Comparison of ENCODE assay signal across 2 cellular contexts in the genomic region with DNA sequence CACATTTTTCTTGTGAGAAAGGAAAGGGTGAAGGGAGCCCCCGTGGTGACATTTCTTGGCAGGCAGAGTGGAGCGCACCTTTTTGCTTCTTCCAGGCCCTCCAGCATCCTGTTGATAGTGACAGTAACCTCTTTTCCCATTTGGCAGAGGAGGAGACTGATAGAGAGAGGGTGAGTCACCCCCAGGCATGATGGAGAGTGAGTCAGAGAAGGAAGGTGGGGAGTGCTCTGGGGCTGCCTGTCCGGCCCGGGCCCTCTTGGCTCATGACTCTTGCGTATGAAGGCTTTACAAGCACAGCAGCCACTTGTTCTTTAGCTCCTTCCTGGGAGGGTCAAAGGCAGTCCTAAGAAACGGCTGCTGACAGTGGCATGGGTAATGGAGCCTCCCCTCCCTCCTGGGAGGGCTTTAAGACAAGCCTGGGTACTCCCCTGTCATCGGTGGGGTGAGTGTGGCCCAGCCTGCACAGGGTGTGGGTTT.
TF ChIP-seq lines count a peak whose summit lies in the region.

No MANE protein-coding gene starts in this region.

TF ChIP-seq in HEK293, 187 proteins besides CTCF, POLR2A, EP300 and RAD21 (continued from another document and continues in another):
- TF ChIP-seq, protein P1, sequence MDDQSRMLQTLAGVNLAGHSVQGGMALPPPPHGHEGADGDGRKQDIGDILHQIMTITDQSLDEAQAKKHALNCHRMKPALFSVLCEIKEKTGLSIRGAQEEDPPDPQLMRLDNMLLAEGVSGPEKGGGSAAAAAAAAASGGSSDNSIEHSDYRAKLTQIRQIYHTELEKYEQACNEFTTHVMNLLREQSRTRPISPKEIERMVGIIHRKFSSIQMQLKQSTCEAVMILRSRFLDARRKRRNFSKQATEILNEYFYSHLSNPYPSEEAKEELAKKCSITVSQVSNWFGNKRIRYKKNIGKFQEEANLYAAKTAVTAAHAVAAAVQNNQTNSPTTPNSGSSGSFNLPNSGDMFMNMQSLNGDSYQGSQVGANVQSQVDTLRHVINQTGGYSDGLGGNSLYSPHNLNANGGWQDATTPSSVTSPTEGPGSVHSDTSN (CRISPR knock-in tag; IDR thresholded peaks at IDR 0.05), result no peak
- TF ChIP-seq KLF17 (tag by site-specific recombination; IDR thresholded peaks at IDR 0.05) (peak; percentile 82; the same call in 1 of the 2 replicates), ZNF791 (tag by site-specific recombination; IDR thresholded peaks at IDR 0.05) (no peak), OSR2 (tag by site-specific recombination; IDR thresholded peaks at IDR 0.05) (peak; percentile 38; the same call in 1 of the 2 replicates), ZNF580 (tag by site-specific recombination; IDR thresholded peaks at IDR 0.05) (no peak), ZNF664 (tag by site-specific recombination; IDR thresholded peaks at IDR 0.05) (no peak), ZNF521 (tag by site-specific recombination; IDR thresholded peaks at IDR 0.05) (no peak), PRDM4 (tag by site-specific recombination; IDR thresholded peaks at IDR 0.05) (no peak), ZNF423 (tag by site-specific recombination; IDR thresholded peaks at IDR 0.05) (no peak), ZNF658 (tag by site-specific recombination; IDR thresholded peaks at IDR 0.05) (no peak), ZNF747 (tag by site-specific recombination; IDR thresholded peaks at IDR 0.05) (no peak), ZBTB20 (tag by site-specific recombination; IDR thresholded peaks at IDR 0.05) (peak; percentile 25; the same call in 1 of the 2 replicates), SCRT2 (tag by site-specific recombination; IDR thresholded peaks at IDR 0.05) (peak; percentile 96), ZNF391 (tag by site-specific recombination; IDR thresholded peaks at IDR 0.05; ENCODE audit: borderline replicate concordance, low read depth) (no peak), ZSCAN16 (tag by site-specific recombination; IDR thresholded peaks at IDR 0.05) (no peak)
- TF ChIP-seq, protein P2, sequence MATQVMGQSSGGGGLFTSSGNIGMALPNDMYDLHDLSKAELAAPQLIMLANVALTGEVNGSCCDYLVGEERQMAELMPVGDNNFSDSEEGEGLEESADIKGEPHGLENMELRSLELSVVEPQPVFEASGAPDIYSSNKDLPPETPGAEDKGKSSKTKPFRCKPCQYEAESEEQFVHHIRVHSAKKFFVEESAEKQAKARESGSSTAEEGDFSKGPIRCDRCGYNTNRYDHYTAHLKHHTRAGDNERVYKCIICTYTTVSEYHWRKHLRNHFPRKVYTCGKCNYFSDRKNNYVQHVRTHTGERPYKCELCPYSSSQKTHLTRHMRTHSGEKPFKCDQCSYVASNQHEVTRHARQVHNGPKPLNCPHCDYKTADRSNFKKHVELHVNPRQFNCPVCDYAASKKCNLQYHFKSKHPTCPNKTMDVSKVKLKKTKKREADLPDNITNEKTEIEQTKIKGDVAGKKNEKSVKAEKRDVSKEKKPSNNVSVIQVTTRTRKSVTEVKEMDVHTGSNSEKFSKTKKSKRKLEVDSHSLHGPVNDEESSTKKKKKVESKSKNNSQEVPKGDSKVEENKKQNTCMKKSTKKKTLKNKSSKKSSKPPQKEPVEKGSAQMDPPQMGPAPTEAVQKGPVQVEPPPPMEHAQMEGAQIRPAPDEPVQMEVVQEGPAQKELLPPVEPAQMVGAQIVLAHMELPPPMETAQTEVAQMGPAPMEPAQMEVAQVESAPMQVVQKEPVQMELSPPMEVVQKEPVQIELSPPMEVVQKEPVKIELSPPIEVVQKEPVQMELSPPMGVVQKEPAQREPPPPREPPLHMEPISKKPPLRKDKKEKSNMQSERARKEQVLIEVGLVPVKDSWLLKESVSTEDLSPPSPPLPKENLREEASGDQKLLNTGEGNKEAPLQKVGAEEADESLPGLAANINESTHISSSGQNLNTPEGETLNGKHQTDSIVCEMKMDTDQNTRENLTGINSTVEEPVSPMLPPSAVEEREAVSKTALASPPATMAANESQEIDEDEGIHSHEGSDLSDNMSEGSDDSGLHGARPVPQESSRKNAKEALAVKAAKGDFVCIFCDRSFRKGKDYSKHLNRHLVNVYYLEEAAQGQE (tag by site-specific recombination; IDR thresholded peaks at IDR 0.05), result no peak
- TF ChIP-seq, protein P3, sequence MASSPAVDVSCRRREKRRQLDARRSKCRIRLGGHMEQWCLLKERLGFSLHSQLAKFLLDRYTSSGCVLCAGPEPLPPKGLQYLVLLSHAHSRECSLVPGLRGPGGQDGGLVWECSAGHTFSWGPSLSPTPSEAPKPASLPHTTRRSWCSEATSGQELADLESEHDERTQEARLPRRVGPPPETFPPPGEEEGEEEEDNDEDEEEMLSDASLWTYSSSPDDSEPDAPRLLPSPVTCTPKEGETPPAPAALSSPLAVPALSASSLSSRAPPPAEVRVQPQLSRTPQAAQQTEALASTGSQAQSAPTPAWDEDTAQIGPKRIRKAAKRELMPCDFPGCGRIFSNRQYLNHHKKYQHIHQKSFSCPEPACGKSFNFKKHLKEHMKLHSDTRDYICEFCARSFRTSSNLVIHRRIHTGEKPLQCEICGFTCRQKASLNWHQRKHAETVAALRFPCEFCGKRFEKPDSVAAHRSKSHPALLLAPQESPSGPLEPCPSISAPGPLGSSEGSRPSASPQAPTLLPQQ (tag by site-specific recombination; IDR thresholded peaks at IDR 0.05), result 0 out of 2 replicates have a peak, but pooled peaks have one; percentile 38

TF ChIP-seq in WTC11, 78 proteins besides CTCF, POLR2A, EP300 and RAD21 (continued from another document):
- TF ChIP-seq, protein P4, sequence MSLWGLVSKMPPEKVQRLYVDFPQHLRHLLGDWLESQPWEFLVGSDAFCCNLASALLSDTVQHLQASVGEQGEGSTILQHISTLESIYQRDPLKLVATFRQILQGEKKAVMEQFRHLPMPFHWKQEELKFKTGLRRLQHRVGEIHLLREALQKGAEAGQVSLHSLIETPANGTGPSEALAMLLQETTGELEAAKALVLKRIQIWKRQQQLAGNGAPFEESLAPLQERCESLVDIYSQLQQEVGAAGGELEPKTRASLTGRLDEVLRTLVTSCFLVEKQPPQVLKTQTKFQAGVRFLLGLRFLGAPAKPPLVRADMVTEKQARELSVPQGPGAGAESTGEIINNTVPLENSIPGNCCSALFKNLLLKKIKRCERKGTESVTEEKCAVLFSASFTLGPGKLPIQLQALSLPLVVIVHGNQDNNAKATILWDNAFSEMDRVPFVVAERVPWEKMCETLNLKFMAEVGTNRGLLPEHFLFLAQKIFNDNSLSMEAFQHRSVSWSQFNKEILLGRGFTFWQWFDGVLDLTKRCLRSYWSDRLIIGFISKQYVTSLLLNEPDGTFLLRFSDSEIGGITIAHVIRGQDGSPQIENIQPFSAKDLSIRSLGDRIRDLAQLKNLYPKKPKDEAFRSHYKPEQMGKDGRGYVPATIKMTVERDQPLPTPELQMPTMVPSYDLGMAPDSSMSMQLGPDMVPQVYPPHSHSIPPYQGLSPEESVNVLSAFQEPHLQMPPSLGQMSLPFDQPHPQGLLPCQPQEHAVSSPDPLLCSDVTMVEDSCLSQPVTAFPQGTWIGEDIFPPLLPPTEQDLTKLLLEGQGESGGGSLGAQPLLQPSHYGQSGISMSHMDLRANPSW (CRISPR knock-in tag; conservative IDR thresholded peaks at IDR 0.05; ENCODE audit: low read depth), result no peak
- TF ChIP-seq ZSCAN18 (CRISPR knock-in tag; IDR thresholded peaks at IDR 0.05) (no peak), KAT7 (CRISPR knock-in tag; IDR thresholded peaks at IDR 0.05; ENCODE audit: borderline replicate concordance) (no peak), ZNF232 (CRISPR knock-in tag; IDR thresholded peaks at IDR 0.05) (no peak), E2F5 (CRISPR knock-in tag; IDR thresholded peaks at IDR 0.05) (no peak), ZNF512 (CRISPR knock-in tag; IDR thresholded peaks at IDR 0.05; ENCODE audit: borderline replicate concordance) (no peak), ARID4B (CRISPR knock-in tag; IDR thresholded peaks at IDR 0.05; ENCODE audit: borderline replicate concordance) (no peak), NR1H2 (CRISPR knock-in tag; IDR thresholded peaks at IDR 0.05) (no peak), ZNF219 (CRISPR knock-in tag; IDR thresholded peaks at IDR 0.05; ENCODE audit: borderline replicate concordance) (no peak), ESRRA (CRISPR knock-in tag; IDR thresholded peaks at IDR 0.05; ENCODE audit: borderline replicate concordance) (no peak), ZMAT4 (CRISPR knock-in tag; IDR thresholded peaks at IDR 0.05) (no peak)
- TF ChIP-seq, protein P5, sequence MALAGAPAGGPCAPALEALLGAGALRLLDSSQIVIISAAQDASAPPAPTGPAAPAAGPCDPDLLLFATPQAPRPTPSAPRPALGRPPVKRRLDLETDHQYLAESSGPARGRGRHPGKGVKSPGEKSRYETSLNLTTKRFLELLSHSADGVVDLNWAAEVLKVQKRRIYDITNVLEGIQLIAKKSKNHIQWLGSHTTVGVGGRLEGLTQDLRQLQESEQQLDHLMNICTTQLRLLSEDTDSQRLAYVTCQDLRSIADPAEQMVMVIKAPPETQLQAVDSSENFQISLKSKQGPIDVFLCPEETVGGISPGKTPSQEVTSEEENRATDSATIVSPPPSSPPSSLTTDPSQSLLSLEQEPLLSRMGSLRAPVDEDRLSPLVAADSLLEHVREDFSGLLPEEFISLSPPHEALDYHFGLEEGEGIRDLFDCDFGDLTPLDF (CRISPR knock-in tag; IDR thresholded peaks at IDR 0.05), result no peak
